Comparison of ENCODE assay signal across 1 cellular context in the genomic region with DNA sequence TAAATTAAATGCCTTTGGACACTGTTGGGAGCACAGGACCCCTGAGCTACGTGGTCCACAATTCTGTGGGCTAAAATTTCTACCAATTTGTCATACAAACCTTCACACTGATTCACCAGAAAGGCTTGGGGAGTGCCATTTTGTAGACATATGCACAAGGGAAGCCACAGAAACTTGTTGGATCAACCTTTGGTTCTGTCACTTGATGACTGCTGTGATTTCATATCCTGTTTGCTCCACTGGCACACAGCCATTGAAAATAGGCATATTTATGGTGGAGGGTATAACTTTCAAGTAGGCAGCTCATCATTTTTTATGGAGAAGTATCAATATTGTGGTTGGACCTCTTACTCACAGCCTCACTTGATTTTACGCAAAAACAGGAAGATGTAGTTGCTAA.
TF ChIP-seq lines count a peak whose summit lies in the region.

No MANE protein-coding gene starts in this region.

TF ChIP-seq in SK-N-SH treated with all-trans-retinoic acid at 6 μM for 48 hours, 23 proteins besides CTCF, POLR2A, EP300 and RAD21 (continued from another document):
- no peak for TF ChIP-seq SNAI2 (CRISPR knock-in tag; IDR thresholded peaks at IDR 0.05)
- no peak for TF ChIP-seq BACH2 (CRISPR knock-in tag; IDR thresholded peaks at IDR 0.05; ENCODE audit: borderline replicate concordance)
- TF ChIP-seq ARNTL (CRISPR knock-in tag; IDR thresholded peaks at IDR 0.05; ENCODE audit: borderline replicate concordance, low read depth), result no peak
- TF ChIP-seq, protein P1, sequence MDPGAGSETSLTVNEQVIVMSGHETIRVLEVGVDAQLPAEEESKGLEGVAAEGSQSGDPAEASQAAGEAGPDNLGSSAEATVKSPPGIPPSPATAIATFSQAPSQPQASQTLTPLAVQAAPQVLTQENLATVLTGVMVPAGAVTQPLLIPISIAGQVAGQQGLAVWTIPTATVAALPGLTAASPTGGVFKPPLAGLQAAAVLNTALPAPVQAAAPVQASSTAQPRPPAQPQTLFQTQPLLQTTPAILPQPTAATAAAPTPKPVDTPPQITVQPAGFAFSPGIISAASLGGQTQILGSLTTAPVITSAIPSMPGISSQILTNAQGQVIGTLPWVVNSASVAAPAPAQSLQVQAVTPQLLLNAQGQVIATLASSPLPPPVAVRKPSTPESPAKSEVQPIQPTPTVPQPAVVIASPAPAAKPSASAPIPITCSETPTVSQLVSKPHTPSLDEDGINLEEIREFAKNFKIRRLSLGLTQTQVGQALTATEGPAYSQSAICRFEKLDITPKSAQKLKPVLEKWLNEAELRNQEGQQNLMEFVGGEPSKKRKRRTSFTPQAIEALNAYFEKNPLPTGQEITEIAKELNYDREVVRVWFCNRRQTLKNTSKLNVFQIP (CRISPR knock-in tag; IDR thresholded peaks at IDR 0.05; ENCODE audit: borderline replicate concordance, low read depth), result no peak
- no peak for TF ChIP-seq PPARA (CRISPR knock-in tag; IDR thresholded peaks at IDR 0.05; ENCODE audit: borderline replicate concordance)
- TF ChIP-seq RARB (CRISPR knock-in tag; IDR thresholded peaks at IDR 0.05), result no peak
